In genomic region chr19:13731147-13731964, GRCh38 we compare ENCODE assay signal across 8 cellular contexts. TPM values are rescaled to one million over a fixed set of nuclear protein-coding genes. Genes with fewer than 3 reads are reported as not detected.
A peak's percentile ranks its signal among the peaks of the same experiment; 100 is the strongest.
DNase-seq lines count a peak whose midpoint lies in the region; ATAC-seq and TF ChIP-seq lines count a peak whose summit lies in the region.

No MANE protein-coding gene starts in this region.

- H3K27me3 ChIP-seq in SK-N-SH (ENCODE audit: insufficient read depth) = no peaks in the 10 kb centered on the region

- no peak for TF ChIP-seq RAD21 in SK-N-SH (IDR thresholded peaks at IDR 0.05; ENCODE audit: low read length)

- H3K27me3 Mint-ChIP-seq in activated naive CD8-positive, alpha-beta T cell = no peaks in the 10 kb centered on the region

- H3K4me1 Mint-ChIP-seq in activated naive CD8-positive, alpha-beta T cell (ENCODE audit: low read depth) = peaks cover 22% of the 10 kb centered on the region

- no peak for TF ChIP-seq CTCF in SK-N-SH (IDR thresholded peaks at IDR 0.05)

- no peaks in the 10 kb centered on the region for H3K9me3 ChIP-seq in SK-N-SH

- H3F3A ChIP-seq in SK-N-SH (replicated peaks; ENCODE audit: insufficient read depth) = peaks cover 28% of the 10 kb centered on the region

- WGBS in SK-N-SH (ENCODE audit: low lambda C conversion rate) = 4% methylated on average over 29 of the region's 39 CpGs

- H3K79me2 ChIP-seq in SK-N-SH (ENCODE audit: insufficient read depth) = peaks cover 21% of the 10 kb centered on the region

- H3K4me2 ChIP-seq in SK-N-SH = peak overlapping the region; percentile 94

- TF ChIP-seq EP300 in SK-N-SH (IDR thresholded peaks at IDR 0.05; ENCODE audit: borderline replicate concordance in 1 of 2, low read depth in 1 of 2, low read length in 1 of 2) = peak; percentile 43 to 95; a peak in 3 of 4 replicates

- POLR2A ChIA-PET in SK-N-SH (lab: Yijun Ruan, JAX) = interaction anchor here (0.7 to 1.7 kb wide), 4 partner anchors 10 to 295 kb away, joined by 4 to 12 read pairs (median 6); partner anchors contain the start of gene MRI1

- CTCF ChIA-PET in SK-N-SH (lab: Yijun Ruan, JAX) = interaction anchor here (1.2 to 1.5 kb wide), 2 partner anchors 10 to 131 kb away, joined by 5 to 8 read pairs; no protein-coding TSS in a partner anchor

- H3K4me1 ChIP-seq in SK-N-SH (ENCODE audit: control insufficient read depth in 1 of 2, insufficient read depth in 2 of 2, low read depth in 1 of 2, low read length in 1 of 2) = peaks cover 7 to 18% of the 10 kb centered on the region in 2 experiments; a peak in 3 of 4 replicates

- no peaks in the 10 kb centered on the region for H3K9me3 Mint-ChIP-seq in activated naive CD8-positive, alpha-beta T cell (ENCODE audit: low read depth)

- peak; percentile 96 for ATAC-seq in HG02571 (IDR thresholded peaks at IDR 0.05; ENCODE audit: unreplicated experiment)

- H3K27ac Mint-ChIP-seq in activated naive CD8-positive, alpha-beta T cell = peak overlapping the region; percentile 98

- peak overlapping the region; percentile 93 for H3K9ac ChIP-seq in SK-N-SH

- peak overlapping the region; percentile 72 for H2AFZ ChIP-seq in SK-N-SH (ENCODE audit: low read depth)

- H3K4me3 Mint-ChIP-seq in activated naive CD8-positive, alpha-beta T cell = peak overlapping the region; percentile 97

- H3K27ac ChIP-seq in SK-N-SH (ENCODE audit: low read depth in 2 of 2, low read length in 1 of 2) (peak overlapping the region; percentile 89 to 100), temporal lobe (ENCODE audit: low read depth, low read length) (peak overlapping the region; percentile 96)

- no peaks in the 10 kb centered on the region for H4K20me1 ChIP-seq in SK-N-SH (ENCODE audit: insufficient read depth)

- H3K9me2 ChIP-seq in SK-N-SH = no peaks in the 10 kb centered on the region

- DNase-seq in GM04504 (ENCODE audit: low read depth) (peak; percentile 95), NCI-H1092 (lab: John Stamatoyannopoulos, UW) (peak; percentile 92), SK-N-SH (peak; percentile 96), glomerular visceral epithelial cell (ENCODE audit: extremely low spot score) (peak; percentile 96), occipital lobe (lab: John Stamatoyannopoulos, UW) (peak; percentile 92)

- no peaks in the 10 kb centered on the region for H3K36me3 Mint-ChIP-seq in activated naive CD8-positive, alpha-beta T cell

- peak overlapping the region; percentile 61 to 72 for H3K4me3 ChIP-seq in SK-N-SH (ENCODE audit: low read depth in 2 of 2, low read length in 1 of 2)

- H3K36me3 ChIP-seq in SK-N-SH (replicated peaks in 1 of 2; ENCODE audit: control insufficient read depth in 1 of 2, insufficient read depth in 2 of 2, low read length in 1 of 2) = peaks cover 0 to 13% of the 10 kb centered on the region in 2 experiments

TF ChIP-seq in SK-N-SH, 30 proteins besides CTCF, POLR2A, EP300 and RAD21:
- TF ChIP-seq USF2 (IDR thresholded peaks at IDR 0.05; ENCODE audit: borderline replicate concordance, low read depth, low read length) (no peak), FOXM1 (IDR thresholded peaks at IDR 0.05; ENCODE audit: low read depth) (peak; percentile 84; the same call in 1 of the 2 replicates), FOXJ3 (CRISPR knock-in tag; IDR thresholded peaks at IDR 0.05) (no peak), RXRA (IDR thresholded peaks at IDR 0.05; ENCODE audit: borderline replicate concordance, low read depth) (peak; percentile 85), PBX3 (IDR thresholded peaks at IDR 0.05) (peak; percentile 96), MAX (IDR thresholded peaks at IDR 0.05; ENCODE audit: low read depth) (peak; percentile 28; the same call in 1 of the 2 replicates), MXI1 (IDR thresholded peaks at IDR 0.05; ENCODE audit: low read depth, low read length) (peak; percentile 96), SIN3A (IDR thresholded peaks at IDR 0.05; ENCODE audit: borderline replicate concordance, low read depth, low read length) (peak; percentile 24; the same call in 1 of the 2 replicates), POLR2AphosphoS5 (IDR thresholded peaks at IDR 0.05; ENCODE audit: low read depth, low read length) (peak; percentile 96), TCF12 (IDR thresholded peaks at IDR 0.05) (peak; percentile 96), NFIC (IDR thresholded peaks at IDR 0.05; ENCODE audit: borderline replicate concordance) (peak; percentile 76; the same call in 1 of the 2 replicates), TEAD4 (IDR thresholded peaks at IDR 0.05; ENCODE audit: borderline replicate concordance, insufficient read depth) (peak; percentile 87), FOSL2 (IDR thresholded peaks at IDR 0.05; ENCODE audit: borderline replicate concordance, low read depth) (peak; percentile 100), USF1 (IDR thresholded peaks at IDR 0.05; ENCODE audit: borderline replicate concordance, low read depth) (no peak), MEF2A (IDR thresholded peaks at IDR 0.05; ENCODE audit: borderline replicate concordance, low read depth) (peak; percentile 98), JUND (IDR thresholded peaks at IDR 0.05) (peak; percentile 98), ZBTB33 (IDR thresholded peaks at IDR 0.05; ENCODE audit: borderline replicate concordance, low read depth) (peak; percentile 67; the same call in 1 of the 2 replicates), NRF1 (IDR thresholded peaks at IDR 0.05; ENCODE audit: low read depth, low read length) (peak; percentile 94), YY1 (IDR thresholded peaks at IDR 0.05; ENCODE audit: low read depth) (no peak)

RNA-seq across cellular contexts. Expression of gene MRI1, which starts 33.0 kb away (rescaled TPM):
- polyA plus RNA-seq in SK-N-SH (2012; rRNA removed) = 49.6 and 56.8 TPM in 2 replicates
- polyA plus RNA-seq in SK-N-SH (2012; cell fraction: cytosol; rRNA removed) = 12.2 and 17.6 TPM in 2 replicates
- 308 and 479 TPM in 2 replicates for polyA plus RNA-seq in SK-N-SH (2012; cell fraction: nucleus; rRNA removed)
- 16.4 TPM for total RNA-seq in occipital lobe
- total RNA-seq in temporal lobe = 21.4 TPM

RNA-seq across cellular contexts. Expression of gene C19orf53, which starts 42.9 kb away (rescaled TPM):
- polyA plus RNA-seq in SK-N-SH (2012; rRNA removed) = 470 and 554 TPM in 2 replicates
- 460 and 463 TPM in 2 replicates for polyA plus RNA-seq in SK-N-SH (2012; cell fraction: cytosol; rRNA removed)
- 129 and 187 TPM in 2 replicates for polyA plus RNA-seq in SK-N-SH (2012; cell fraction: nucleus; rRNA removed)
- total RNA-seq in occipital lobe (15.8 TPM), temporal lobe (12.3 TPM)

Comparison
In these comparisons a context has a peak if more than half of its experiments do, and no peak if none do; other contexts are left out.
1. Peak in every context shown above with its lines: DNase-seq, ATAC-seq, H3K4me3 ChIP-seq and H3K27ac ChIP-seq.